ENCODE assay signal across 8 cellular contexts in the genomic region with DNA sequence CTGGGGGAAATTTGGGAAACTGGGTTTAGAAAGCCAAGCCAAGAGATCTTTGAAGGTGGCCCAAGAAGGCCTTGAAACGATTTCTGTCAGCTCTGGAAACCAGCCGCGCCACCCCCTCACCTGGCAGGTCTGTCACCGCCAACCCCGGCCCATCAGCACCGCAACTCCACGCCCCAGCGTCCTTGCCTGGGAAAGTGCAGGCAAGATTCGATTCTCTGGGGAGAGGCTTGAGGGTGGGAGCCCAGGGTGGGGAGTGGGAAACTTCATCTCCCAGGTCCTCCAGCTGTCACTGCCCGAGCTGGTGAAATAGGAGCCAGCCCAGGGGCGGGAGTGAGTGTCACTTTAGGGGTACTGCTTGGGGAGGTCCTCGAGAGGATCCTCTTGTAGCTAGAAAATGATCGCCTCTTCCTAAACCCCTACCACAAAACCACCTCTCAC. TPM values are rescaled to one million over a fixed set of nuclear protein-coding genes. Genes with fewer than 3 reads are reported as not detected.
DNase-seq lines count a peak whose midpoint lies in the region; ATAC-seq and TF ChIP-seq lines count a peak whose summit lies in the region.

No MANE protein-coding gene starts in this region.

- H3K27me3 Mint-ChIP-seq in activated T-helper 17 cell treated with anti-CD3 and anti-CD28 coated beads, Interleukin-2, amount 50 U/mL, for 72 hours = no peaks in the 10 kb centered on the region

- ATAC-seq in HG03196 (IDR thresholded peaks at IDR 0.05; ENCODE audit: unreplicated experiment) (peak; percentile 6), GM19328 (IDR thresholded peaks at IDR 0.05; ENCODE audit: unreplicated experiment) (no peak)
- ATAC-seq in activated T-helper 17 cell treated with anti-CD3 and anti-CD28 coated beads, Interleukin-2, amount 50 U/mL, for 72 hours (replicated peaks) = peak; percentile 20

- 7% methylated on average over 4 of the region's 13 CpGs for WGBS in suprapubic skin

- H3K9ac ChIP-seq in iPS-20b (ENCODE audit: low read depth, low read length) = no peak overlapping the region

- H3K4me1 ChIP-seq in iPS-20b (ENCODE audit: insufficient read depth, low read length) (peaks cover 6% of the 10 kb centered on the region; the same call in 1 of the 2 replicates), suprapubic skin (peaks cover 38% of the 10 kb centered on the region)

- H3K9me3 Mint-ChIP-seq in activated T-helper 17 cell treated with anti-CD3 and anti-CD28 coated beads, Interleukin-2, amount 50 U/mL, for 72 hours = no peaks in the 10 kb centered on the region

- peaks cover 4% of the 10 kb centered on the region for H3K4me1 Mint-ChIP-seq in activated T-helper 17 cell treated with anti-CD3 and anti-CD28 coated beads, Interleukin-2, amount 50 U/mL, for 72 hours

- peak overlapping the region; percentile 65 for H3K4me3 Mint-ChIP-seq in activated T-helper 17 cell treated with anti-CD3 and anti-CD28 coated beads, Interleukin-2, amount 50 U/mL, for 72 hours

- no peak overlapping the region for H3K27ac ChIP-seq in iPS-20b (ENCODE audit: low read length)
- H3K27ac ChIP-seq in suprapubic skin = no peak overlapping the region

- TF ChIP-seq POLR2A in suprapubic skin (IDR thresholded peaks at IDR 0.05) = no peak

- no peaks in the 10 kb centered on the region for H3K9me3 ChIP-seq in iPS-20b (ENCODE audit: insufficient read depth, low read depth, low read length)
- H3K9me3 ChIP-seq in suprapubic skin = no peaks in the 10 kb centered on the region

- peaks cover 80% of the 10 kb centered on the region for H3K27me3 ChIP-seq in iPS-20b (ENCODE audit: insufficient read depth, low read length)
- no peaks in the 10 kb centered on the region for H3K27me3 ChIP-seq in suprapubic skin

- H3K27ac Mint-ChIP-seq in activated T-helper 17 cell treated with anti-CD3 and anti-CD28 coated beads, Interleukin-2, amount 50 U/mL, for 72 hours = no peak overlapping the region

- H3K36me3 Mint-ChIP-seq in activated T-helper 17 cell treated with anti-CD3 and anti-CD28 coated beads, Interleukin-2, amount 50 U/mL, for 72 hours (ENCODE audit: low read depth) = no peaks in the 10 kb centered on the region

- H3K4me3 ChIP-seq in iPS-20b (ENCODE audit: low read length) = peak overlapping the region; percentile 70
- peak overlapping the region; percentile 77 for H3K4me3 ChIP-seq in suprapubic skin

- TF ChIP-seq EP300 in suprapubic skin (IDR thresholded peaks at IDR 0.05) = no peak

- H3K36me3 ChIP-seq in iPS-20b (ENCODE audit: insufficient read depth, low read depth, low read length) (no peaks in the 10 kb centered on the region), suprapubic skin (peaks cover 6% of the 10 kb centered on the region)

- DNase-seq in DMS 273 (lab: John Stamatoyannopoulos, UW; ENCODE audit: unreplicated experiment) (peak; percentile 81), DMS 273 treated with DMSO at 0.1 percent for 48 hours (lab: John Stamatoyannopoulos, UW) (no peak), suprapubic skin (ENCODE audit: low spot score in 2 of 2) (no peak), DMS153 treated with DMSO at 0.1 percent for 48 hours (lab: John Stamatoyannopoulos, UW; ENCODE audit: unreplicated experiment) (no peak)

- TF ChIP-seq CTCF in suprapubic skin (IDR thresholded peaks at IDR 0.05) = no peak

RNA-seq across cellular contexts. Expression of a gene that starts 2.2 kb away (rescaled TPM):
- total RNA-seq in activated T-helper 17 cell treated with anti-CD3 and anti-CD28 coated beads, Interleukin-2, amount 50 U/mL, for 72 hours = under 1 TPM in 1 of 2 donors, not detected in 1; 0.42 TPM
- total RNA-seq in suprapubic skin = 10 to 100 TPM in 1 of 4 donors, 1 to 10 TPM in 3; 2.9 to 10.8 (median 4.6) TPM
